2 cellular contexts compared by ENCODE assay signal in the genomic region with DNA sequence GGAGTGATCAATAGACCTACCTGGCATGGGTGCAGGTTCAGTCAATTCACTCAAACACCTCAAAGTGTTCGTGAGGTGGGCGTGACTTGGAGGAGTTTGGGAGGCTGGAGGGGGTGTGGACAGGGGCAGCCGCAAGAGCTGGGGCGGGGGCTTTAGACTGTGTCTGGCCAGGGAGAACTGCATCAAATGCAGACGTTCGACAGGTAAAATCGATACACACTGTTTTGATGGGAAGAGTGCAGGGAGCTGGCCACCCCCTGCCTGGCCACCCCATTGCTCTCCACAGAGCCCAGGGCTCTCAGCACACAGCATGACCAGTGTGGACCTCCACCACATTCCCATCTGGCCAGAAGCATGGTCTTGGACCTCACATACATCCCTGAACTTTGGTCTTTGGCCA.
TF ChIP-seq lines count a peak whose summit lies in the region.

No MANE protein-coding gene starts in this region.

TF ChIP-seq in GM23338, 12 proteins besides CTCF, POLR2A, EP300 and RAD21 (continued from another document):
- TF ChIP-seq, protein P1, sequence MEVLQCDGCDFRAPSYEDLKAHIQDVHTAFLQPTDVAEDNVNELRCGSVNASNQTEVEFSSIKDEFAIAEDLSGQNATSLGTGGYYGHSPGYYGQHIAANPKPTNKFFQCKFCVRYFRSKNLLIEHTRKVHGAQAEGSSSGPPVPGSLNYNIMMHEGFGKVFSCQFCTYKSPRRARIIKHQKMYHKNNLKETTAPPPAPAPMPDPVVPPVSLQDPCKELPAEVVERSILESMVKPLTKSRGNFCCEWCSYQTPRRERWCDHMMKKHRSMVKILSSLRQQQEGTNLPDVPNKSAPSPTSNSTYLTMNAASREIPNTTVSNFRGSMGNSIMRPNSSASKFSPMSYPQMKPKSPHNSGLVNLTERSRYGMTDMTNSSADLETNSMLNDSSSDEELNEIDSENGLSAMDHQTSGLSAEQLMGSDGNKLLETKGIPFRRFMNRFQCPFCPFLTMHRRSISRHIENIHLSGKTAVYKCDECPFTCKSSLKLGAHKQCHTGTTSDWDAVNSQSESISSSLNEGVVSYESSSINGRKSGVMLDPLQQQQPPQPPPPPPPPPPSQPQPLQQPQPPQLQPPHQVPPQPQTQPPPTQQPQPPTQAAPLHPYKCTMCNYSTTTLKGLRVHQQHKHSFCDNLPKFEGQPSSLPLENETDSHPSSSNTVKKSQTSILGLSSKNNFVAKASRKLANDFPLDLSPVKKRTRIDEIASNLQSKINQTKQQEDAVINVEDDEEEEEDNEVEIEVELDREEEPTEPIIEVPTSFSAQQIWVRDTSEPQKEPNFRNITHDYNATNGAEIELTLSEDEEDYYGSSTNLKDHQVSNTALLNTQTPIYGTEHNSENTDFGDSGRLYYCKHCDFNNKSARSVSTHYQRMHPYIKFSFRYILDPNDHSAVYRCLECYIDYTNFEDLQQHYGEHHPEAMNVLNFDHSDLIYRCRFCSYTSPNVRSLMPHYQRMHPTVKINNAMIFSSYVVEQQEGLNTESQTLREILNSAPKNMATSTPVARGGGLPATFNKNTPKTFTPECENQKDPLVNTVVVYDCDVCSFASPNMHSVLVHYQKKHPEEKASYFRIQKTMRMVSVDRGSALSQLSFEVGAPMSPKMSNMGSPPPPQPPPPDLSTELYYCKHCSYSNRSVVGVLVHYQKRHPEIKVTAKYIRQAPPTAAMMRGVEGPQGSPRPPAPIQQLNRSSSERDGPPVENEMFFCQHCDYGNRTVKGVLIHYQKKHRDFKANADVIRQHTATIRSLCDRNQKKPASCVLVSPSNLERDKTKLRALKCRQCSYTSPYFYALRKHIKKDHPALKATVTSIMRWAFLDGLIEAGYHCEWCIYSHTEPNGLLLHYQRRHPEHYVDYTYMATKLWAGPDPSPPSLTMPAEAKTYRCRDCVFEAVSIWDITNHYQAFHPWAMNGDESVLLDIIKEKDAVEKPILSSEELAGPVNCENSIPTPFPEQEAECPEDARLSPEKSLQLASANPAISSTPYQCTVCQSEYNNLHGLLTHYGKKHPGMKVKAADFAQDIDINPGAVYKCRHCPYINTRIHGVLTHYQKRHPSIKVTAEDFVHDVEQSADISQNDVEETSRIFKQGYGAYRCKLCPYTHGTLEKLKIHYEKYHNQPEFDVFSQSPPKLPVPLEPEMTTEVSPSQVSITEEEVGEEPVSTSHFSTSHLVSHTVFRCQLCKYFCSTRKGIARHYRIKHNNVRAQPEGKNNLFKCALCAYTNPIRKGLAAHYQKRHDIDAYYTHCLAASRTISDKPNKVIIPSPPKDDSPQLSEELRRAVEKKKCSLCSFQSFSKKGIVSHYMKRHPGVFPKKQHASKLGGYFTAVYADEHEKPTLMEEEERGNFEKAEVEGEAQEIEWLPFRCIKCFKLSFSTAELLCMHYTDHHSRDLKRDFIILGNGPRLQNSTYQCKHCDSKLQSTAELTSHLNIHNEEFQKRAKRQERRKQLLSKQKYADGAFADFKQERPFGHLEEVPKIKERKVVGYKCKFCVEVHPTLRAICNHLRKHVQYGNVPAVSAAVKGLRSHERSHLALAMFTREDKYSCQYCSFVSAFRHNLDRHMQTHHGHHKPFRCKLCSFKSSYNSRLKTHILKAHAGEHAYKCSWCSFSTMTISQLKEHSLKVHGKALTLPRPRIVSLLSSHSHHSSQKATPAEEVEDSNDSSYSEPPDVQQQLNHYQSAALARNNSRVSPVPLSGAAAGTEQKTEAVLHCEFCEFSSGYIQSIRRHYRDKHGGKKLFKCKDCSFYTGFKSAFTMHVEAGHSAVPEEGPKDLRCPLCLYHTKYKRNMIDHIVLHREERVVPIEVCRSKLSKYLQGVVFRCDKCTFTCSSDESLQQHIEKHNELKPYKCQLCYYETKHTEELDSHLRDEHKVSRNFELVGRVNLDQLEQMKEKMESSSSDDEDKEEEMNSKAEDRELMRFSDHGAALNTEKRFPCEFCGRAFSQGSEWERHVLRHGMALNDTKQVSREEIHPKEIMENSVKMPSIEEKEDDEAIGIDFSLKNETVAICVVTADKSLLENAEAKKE (CRISPR knock-in tag; IDR thresholded peaks at IDR 0.05) = no peak
- no peak for TF ChIP-seq POLR2AphosphoS5 (IDR thresholded peaks at IDR 0.05; ENCODE audit: low read depth)
- TF ChIP-seq JUNB (IDR thresholded peaks at IDR 0.05; ENCODE audit: unreplicated experiment) = no peak
- TF ChIP-seq EZH2 (IDR thresholded peaks at IDR 0.05; ENCODE audit: low read depth, unreplicated experiment) = no peak

TF ChIP-seq in WTC11, 78 proteins besides CTCF, POLR2A, EP300 and RAD21 (continued from another document):
- TF ChIP-seq, protein P2, sequence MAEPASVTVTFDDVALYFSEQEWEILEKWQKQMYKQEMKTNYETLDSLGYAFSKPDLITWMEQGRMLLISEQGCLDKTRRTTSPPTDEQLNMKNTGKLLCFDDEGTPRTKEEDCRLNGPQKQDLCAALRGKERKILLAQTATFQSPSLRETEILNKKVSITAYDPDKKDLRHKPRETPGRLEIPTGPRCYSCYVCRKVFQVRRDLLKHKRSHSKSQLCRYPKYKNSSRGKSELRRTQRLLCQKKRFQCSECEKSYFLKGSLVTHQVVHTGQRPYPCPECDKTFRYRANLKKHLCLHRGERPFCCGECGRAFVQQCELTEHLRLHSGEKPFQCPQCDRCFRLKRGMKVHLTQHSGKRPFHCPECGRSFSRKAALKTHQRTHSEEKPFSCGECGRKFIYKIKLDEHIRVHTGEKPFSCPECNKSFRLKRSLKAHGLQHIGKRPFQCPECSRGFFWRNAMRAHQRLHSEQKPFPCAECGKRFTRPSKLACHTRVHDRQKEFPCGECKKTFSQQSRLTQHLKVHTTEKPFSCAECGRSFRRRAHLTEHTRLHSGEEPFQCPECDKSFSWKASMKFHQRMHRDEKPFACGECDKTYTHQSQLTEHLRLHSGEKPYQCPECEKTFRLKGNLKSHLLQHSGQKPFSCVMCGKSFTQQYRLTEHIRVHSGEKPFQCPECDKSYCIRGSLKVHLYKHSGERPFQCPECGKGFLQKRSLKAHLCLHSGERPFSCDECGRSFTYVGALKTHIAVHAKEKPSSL (CRISPR knock-in tag; conservative IDR thresholded peaks at IDR 0.05) = no peak
- TF ChIP-seq FOXK1 (CRISPR knock-in tag; IDR thresholded peaks at IDR 0.05) (no peak), ZSCAN18 (CRISPR knock-in tag; IDR thresholded peaks at IDR 0.05) (no peak), OVOL2 (CRISPR knock-in tag; IDR thresholded peaks at IDR 0.05; ENCODE audit: borderline replicate concordance) (no peak), ZBTB21 (CRISPR knock-in tag; IDR thresholded peaks at IDR 0.05; ENCODE audit: borderline replicate concordance) (no peak), ZNF219 (CRISPR knock-in tag; IDR thresholded peaks at IDR 0.05; ENCODE audit: borderline replicate concordance) (no peak), SOX15 (CRISPR knock-in tag; IDR thresholded peaks at IDR 0.05) (no peak), CREM (CRISPR knock-in tag; IDR thresholded peaks at IDR 0.05) (no peak), TCF7 (CRISPR knock-in tag; IDR thresholded peaks at IDR 0.05; ENCODE audit: low read depth) (no peak), ZNF532 (CRISPR knock-in tag; IDR thresholded peaks at IDR 0.05; ENCODE audit: borderline replicate concordance) (no peak), SP1 (CRISPR knock-in tag; conservative IDR thresholded peaks at IDR 0.05) (no peak), ZNF396 (CRISPR knock-in tag; IDR thresholded peaks at IDR 0.05; ENCODE audit: borderline replicate concordance) (no peak)
- TF ChIP-seq, protein P3, sequence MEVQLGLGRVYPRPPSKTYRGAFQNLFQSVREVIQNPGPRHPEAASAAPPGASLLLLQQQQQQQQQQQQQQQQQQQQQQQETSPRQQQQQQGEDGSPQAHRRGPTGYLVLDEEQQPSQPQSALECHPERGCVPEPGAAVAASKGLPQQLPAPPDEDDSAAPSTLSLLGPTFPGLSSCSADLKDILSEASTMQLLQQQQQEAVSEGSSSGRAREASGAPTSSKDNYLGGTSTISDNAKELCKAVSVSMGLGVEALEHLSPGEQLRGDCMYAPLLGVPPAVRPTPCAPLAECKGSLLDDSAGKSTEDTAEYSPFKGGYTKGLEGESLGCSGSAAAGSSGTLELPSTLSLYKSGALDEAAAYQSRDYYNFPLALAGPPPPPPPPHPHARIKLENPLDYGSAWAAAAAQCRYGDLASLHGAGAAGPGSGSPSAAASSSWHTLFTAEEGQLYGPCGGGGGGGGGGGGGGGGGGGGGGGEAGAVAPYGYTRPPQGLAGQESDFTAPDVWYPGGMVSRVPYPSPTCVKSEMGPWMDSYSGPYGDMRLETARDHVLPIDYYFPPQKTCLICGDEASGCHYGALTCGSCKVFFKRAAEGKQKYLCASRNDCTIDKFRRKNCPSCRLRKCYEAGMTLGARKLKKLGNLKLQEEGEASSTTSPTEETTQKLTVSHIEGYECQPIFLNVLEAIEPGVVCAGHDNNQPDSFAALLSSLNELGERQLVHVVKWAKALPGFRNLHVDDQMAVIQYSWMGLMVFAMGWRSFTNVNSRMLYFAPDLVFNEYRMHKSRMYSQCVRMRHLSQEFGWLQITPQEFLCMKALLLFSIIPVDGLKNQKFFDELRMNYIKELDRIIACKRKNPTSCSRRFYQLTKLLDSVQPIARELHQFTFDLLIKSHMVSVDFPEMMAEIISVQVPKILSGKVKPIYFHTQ (CRISPR knock-in tag; IDR thresholded peaks at IDR 0.05) = no peak
- TF ChIP-seq, protein P4, sequence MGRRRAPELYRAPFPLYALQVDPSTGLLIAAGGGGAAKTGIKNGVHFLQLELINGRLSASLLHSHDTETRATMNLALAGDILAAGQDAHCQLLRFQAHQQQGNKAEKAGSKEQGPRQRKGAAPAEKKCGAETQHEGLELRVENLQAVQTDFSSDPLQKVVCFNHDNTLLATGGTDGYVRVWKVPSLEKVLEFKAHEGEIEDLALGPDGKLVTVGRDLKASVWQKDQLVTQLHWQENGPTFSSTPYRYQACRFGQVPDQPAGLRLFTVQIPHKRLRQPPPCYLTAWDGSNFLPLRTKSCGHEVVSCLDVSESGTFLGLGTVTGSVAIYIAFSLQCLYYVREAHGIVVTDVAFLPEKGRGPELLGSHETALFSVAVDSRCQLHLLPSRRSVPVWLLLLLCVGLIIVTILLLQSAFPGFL (CRISPR knock-in tag; IDR thresholded peaks at IDR 0.05; ENCODE audit: borderline replicate concordance) = no peak
- TF ChIP-seq, protein P5, sequence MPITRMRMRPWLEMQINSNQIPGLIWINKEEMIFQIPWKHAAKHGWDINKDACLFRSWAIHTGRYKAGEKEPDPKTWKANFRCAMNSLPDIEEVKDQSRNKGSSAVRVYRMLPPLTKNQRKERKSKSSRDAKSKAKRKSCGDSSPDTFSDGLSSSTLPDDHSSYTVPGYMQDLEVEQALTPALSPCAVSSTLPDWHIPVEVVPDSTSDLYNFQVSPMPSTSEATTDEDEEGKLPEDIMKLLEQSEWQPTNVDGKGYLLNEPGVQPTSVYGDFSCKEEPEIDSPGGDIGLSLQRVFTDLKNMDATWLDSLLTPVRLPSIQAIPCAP (CRISPR knock-in tag; IDR thresholded peaks at IDR 0.05) = no peak
